In the genomic region with DNA sequence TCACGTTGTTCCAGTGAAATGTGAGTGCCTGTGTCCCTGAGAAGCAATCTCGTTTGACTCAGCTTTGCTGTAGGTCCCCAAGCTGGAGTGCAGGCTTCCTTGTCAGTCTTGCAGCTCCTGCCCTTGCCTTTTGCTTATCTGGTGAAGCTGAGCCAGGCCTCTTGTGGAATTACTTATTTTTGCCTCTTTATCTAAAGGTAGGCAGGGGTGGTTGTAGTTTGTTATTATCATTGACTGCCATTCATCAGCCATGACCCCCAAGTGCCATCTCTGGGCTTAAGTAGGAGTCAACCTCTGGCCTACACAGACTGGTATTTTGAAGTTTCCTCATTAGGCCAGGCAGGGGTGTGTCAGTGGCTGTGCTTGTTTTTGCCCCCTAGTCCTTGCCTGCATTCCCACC, we compare ENCODE assay signal across 12 cellular contexts. TPM values are rescaled to one million over a fixed set of nuclear protein-coding genes. Genes with fewer than 3 reads are reported as not detected.
DNase-seq lines count a peak whose midpoint lies in the region; ATAC-seq and TF ChIP-seq lines count a peak whose summit lies in the region.
"Had no signal": no experiment of that assay in that cellular context is flagged by ENCODE, and none has a peak within 500 bp of the region (broad histone marks: within the 10 kb centered on the region; RNA-seq: fewer than 3 reads in every experiment).

No MANE protein-coding gene starts in this region.

- no peak overlapping the region for H3K27ac ChIP-seq in CD8-positive, alpha-beta memory T cell (ENCODE audit: low read depth, low read length)
- H3K27ac ChIP-seq in WERI-Rb-1 = peak overlapping the region; percentile 84; the same call in 1 of the 2 replicates
- peak overlapping the region; percentile 77 for H3K27ac ChIP-seq in mesendoderm (ENCODE audit: low read depth, low read length)
- H3K27ac ChIP-seq: ascending aorta, tibial nerve had no signal

- H3K79me1 ChIP-seq in mesendoderm (ENCODE audit: low read length) = peaks cover 28% of the 10 kb centered on the region

- H3K36me3 Mint-ChIP-seq in CD8-positive, alpha-beta memory T cell = peaks cover 0 to 52% (median 15%) of the 10 kb centered on the region in 3 donors

- H3K4me1 Mint-ChIP-seq in CD8-positive, alpha-beta memory T cell = peaks cover 69 to 80% (median 79%) of the 10 kb centered on the region in 3 donors

- no peak overlapping the region for H2AK5ac ChIP-seq in mesendoderm (ENCODE audit: low read length)

- no peak overlapping the region for H3K4me3 ChIP-seq in CD8-positive, alpha-beta memory T cell (ENCODE audit: low read length)
- peak overlapping the region; percentile 78 for H3K4me3 ChIP-seq in HFF-Myc (replicated peaks; ENCODE audit: low read depth, low read length)
- H3K4me3 ChIP-seq in WERI-Rb-1 (ENCODE audit: low read depth, low read length) = no peak overlapping the region
- H3K4me3 ChIP-seq in mesendoderm (ENCODE audit: low read length) = no peak overlapping the region

- no peak overlapping the region for H3K18ac ChIP-seq in mesendoderm (ENCODE audit: low read length)

- H3K4me1 ChIP-seq in CD8-positive, alpha-beta memory T cell (ENCODE audit: insufficient read depth, low read length) = peaks cover 41% of the 10 kb centered on the region
- peaks cover 7% of the 10 kb centered on the region for H3K4me1 ChIP-seq in mesendoderm (ENCODE audit: control insufficient read depth, low read depth, low read length)

- no peak overlapping the region for H3K23ac ChIP-seq in mesendoderm (ENCODE audit: low read length)

- no peak overlapping the region for H3K4me2 ChIP-seq in mesendoderm (ENCODE audit: low read length)

- H3K9ac ChIP-seq in mesendoderm (ENCODE audit: low read length) = no peak overlapping the region

- DNase-seq in CD8-positive, alpha-beta memory T cell = no peak
- no peak for DNase-seq in HFF-Myc (ENCODE audit: extremely low read depth, low read depth)
- peak; percentile 4 for DNase-seq in WERI-Rb-1
- peak; percentile 41 for DNase-seq in mesendoderm
- no peak for DNase-seq in NCI-H187 (lab: John Stamatoyannopoulos, UW)
- DNase-seq in stimulated activated CD4-positive, alpha-beta T cell treated with anti-CD3 and anti-CD28 coated beads, Interleukin-12 subunit alpha, Interleukin-12 subunit beta, amount 100 ng/mL, for 4 hours = no peak
- DNase-seq: effector CD4-positive, alpha-beta T cell; NCI-H187 treated with DMSO at 0.1 percent for 48 hours had no signal

- H3K79me2 ChIP-seq in mesendoderm (ENCODE audit: control insufficient read depth, insufficient read depth, low read length) = peaks cover 33% of the 10 kb centered on the region

- no peak overlapping the region for H2BK15ac ChIP-seq in mesendoderm (replicated peaks; ENCODE audit: low read depth)

- H3K36me3 ChIP-seq in CD8-positive, alpha-beta memory T cell (ENCODE audit: insufficient read depth, low read length) = peaks cover 11% of the 10 kb centered on the region
- H3K36me3 ChIP-seq in WERI-Rb-1 (peaks cover 55% of the 10 kb centered on the region), mesendoderm (ENCODE audit: control insufficient read depth, insufficient read depth, low read length) (peaks cover 4% of the 10 kb centered on the region)

- H3K4ac ChIP-seq in mesendoderm (ENCODE audit: low read depth, low read length) = no peak overlapping the region

- POLR2A ChIA-PET in CD8-positive, alpha-beta memory T cell (lab: Charles Lee) = interaction anchor here (3.4 kb wide), 1 partner anchor 55 kb away, joined by 18 read pairs; a partner anchor contains a TSS

- H3K9me3 ChIP-seq in CD8-positive, alpha-beta memory T cell (ENCODE audit: low read length) = no peaks in the 10 kb centered on the region
- no peaks in the 10 kb centered on the region for H3K9me3 ChIP-seq in WERI-Rb-1 (ENCODE audit: severe bottlenecking)
- H3K9me3 ChIP-seq: ascending aorta, tibial nerve had no signal

- ATAC-seq in HG03039 (IDR thresholded peaks at IDR 0.05; ENCODE audit: unreplicated experiment) = no peak

- H3K4me3 Mint-ChIP-seq in CD8-positive, alpha-beta memory T cell = peak overlapping the region in 6 of 7 donors; percentile 28 to 98 (median 93)

- no peak overlapping the region for H4K5ac ChIP-seq in mesendoderm (ENCODE audit: low read length)

- H3K56ac ChIP-seq in mesendoderm (ENCODE audit: low read length) = peak overlapping the region; percentile 32

- no peak overlapping the region for H2BK5ac ChIP-seq in mesendoderm (ENCODE audit: low read length)

- peak overlapping the region in 7 of 8 donors; percentile 17 to 98 (median 43) for H3K27ac Mint-ChIP-seq in CD8-positive, alpha-beta memory T cell

- H3K9me3 Mint-ChIP-seq in CD8-positive, alpha-beta memory T cell = no peaks in the 10 kb centered on the region

- no CpG with 5 or more reads among the region's 2 CpGs for WGBS in mesendoderm (ENCODE audit: extremely low coverage, insufficient coverage, low lambda C conversion rate)

- H3K27me3 ChIP-seq in CD8-positive, alpha-beta memory T cell (ENCODE audit: insufficient read depth, low read length, poor library complexity, severe bottlenecking) = no peaks in the 10 kb centered on the region
- H3K27me3 ChIP-seq in WERI-Rb-1 (ENCODE audit: insufficient read depth, low read depth, severe bottlenecking) (no peaks in the 10 kb centered on the region), mesendoderm (ENCODE audit: insufficient read depth, low read length, poor library complexity) (no peaks in the 10 kb centered on the region)
- H3K27me3 ChIP-seq: ascending aorta, tibial nerve had no signal

- H3K27me3 Mint-ChIP-seq in CD8-positive, alpha-beta memory T cell = no peaks in the 10 kb centered on the region

- H4K8ac ChIP-seq in mesendoderm (ENCODE audit: low read depth, low read length) = no peak overlapping the region

- CTCF ChIA-PET in CD8-positive, alpha-beta memory T cell (lab: Charles Lee) = interaction anchor here (0.6 kb wide), 1 partner anchor 226 kb away, joined by 3 read pairs; no protein-coding TSS in a partner anchor

- TF ChIP-seq CTCF in HFF-Myc (IDR thresholded peaks at IDR 0.05; ENCODE audit: low read depth, low read length, missing control alignments) (no peak), WERI-Rb-1 (IDR thresholded peaks at IDR 0.05; ENCODE audit: low read depth, low read length) (no peak)

- H2BK120ac ChIP-seq in mesendoderm (ENCODE audit: low read depth, low read length) = no peak overlapping the region

RNA-seq across cellular contexts. Expression of a gene that starts 2.1 kb away (rescaled TPM):
- total RNA-seq in CD8-positive, alpha-beta memory T cell = 10 to 100 TPM; 82.0 to 85.1 TPM
- polyA plus RNA-seq in CD8-positive, alpha-beta memory T cell = 188 TPM
- polyA plus RNA-seq in mesendoderm (2013, experiment 1 of 2) = 112 TPM
- polyA plus RNA-seq in mesendoderm (2013, experiment 2 of 2) = 114 TPM

RNA-seq across cellular contexts. Expression of a gene that starts 26.9 kb away (rescaled TPM):
- total RNA-seq in CD8-positive, alpha-beta memory T cell = 10 to 100 TPM; 62.8 to 68.0 TPM
- 79.8 TPM for polyA plus RNA-seq in CD8-positive, alpha-beta memory T cell
- 183 TPM for polyA plus RNA-seq in mesendoderm (2013, experiment 1 of 2)
- 184 TPM for polyA plus RNA-seq in mesendoderm (2013, experiment 2 of 2)

RNA-seq across cellular contexts. Expression of a gene that starts 55.0 kb away (rescaled TPM):
- 10 to 100 TPM; 57.1 to 58.0 TPM for total RNA-seq in CD8-positive, alpha-beta memory T cell
- polyA plus RNA-seq in CD8-positive, alpha-beta memory T cell = 18.8 TPM
- 84.9 TPM for polyA plus RNA-seq in mesendoderm (2013, experiment 1 of 2)
- polyA plus RNA-seq in mesendoderm (2013, experiment 2 of 2) = 92.9 TPM

RNA-seq across cellular contexts. Expression of a gene that starts 55.3 kb away (rescaled TPM):
- total RNA-seq in CD8-positive, alpha-beta memory T cell = 1 to 10 TPM; 6.8 to 7.4 TPM
- not detected for polyA plus RNA-seq in CD8-positive, alpha-beta memory T cell
- polyA plus RNA-seq in mesendoderm (2013, experiment 1 of 2) = 2.3 TPM
- polyA plus RNA-seq in mesendoderm (2013, experiment 2 of 2) = 2.0 TPM
- total RNA-seq: ascending aorta, HT-29, tibial nerve had no signal

Comparison
In these comparisons a context has a peak if more than half of its experiments do, and no peak if none do; other contexts are left out.
1. DNase-seq: peak in WERI-Rb-1 (single experiment) and mesendoderm (single experiment); none in CD8-positive, alpha-beta memory T cell (0 of 5), HFF-Myc (single experiment), NCI-H187 (0 of 2) and stimulated activated CD4-positive, alpha-beta T cell treated with anti-CD3 and anti-CD28 coated beads, Interleukin-12 subunit alpha, Interleukin-12 subunit beta, amount 100 ng/mL, for 4 hours (single experiment).